In genomic region chr6:12049165-12049564, GRCh38 we compare ENCODE assay signal across 12 cellular contexts. TPM values are rescaled to one million over a fixed set of nuclear protein-coding genes. Genes with fewer than 3 reads are reported as not detected.
DNase-seq lines count a peak whose midpoint lies in the region; ATAC-seq, FAIRE-seq and TF ChIP-seq lines count a peak whose summit lies in the region.
"Had no signal": no experiment of that assay in that cellular context is flagged by ENCODE, and none has a peak within 500 bp of the region (broad histone marks: within the 10 kb centered on the region; RNA-seq: fewer than 3 reads in every experiment).

No MANE protein-coding gene starts in this region.

- no peaks in the 10 kb centered on the region for H3K27me3 Mint-ChIP-seq in activated CD4-positive, alpha-beta T cell treated with anti-CD3 and anti-CD28 coated beads, Interleukin-2, amount 10 ng/mL, durations not matched to agents 24 days and 14 days
- H3K27me3 Mint-ChIP-seq in nephron progenitor cell (ENCODE audit: low read depth, poor library complexity) = no peaks in the 10 kb centered on the region
- no peaks in the 10 kb centered on the region for H3K27me3 Mint-ChIP-seq in CD8-positive, alpha-beta memory T cell

- H3K27me3 ChIP-seq in stomach = no peaks in the 10 kb centered on the region
- no peaks in the 10 kb centered on the region for H3K27me3 ChIP-seq in CD8-positive, alpha-beta memory T cell (ENCODE audit: insufficient read depth, low read length, poor library complexity, severe bottlenecking)

- POLR2A ChIA-PET in CD8-positive, alpha-beta memory T cell (lab: Charles Lee) = no interaction called here

- H3K36me3 Mint-ChIP-seq in activated CD4-positive, alpha-beta T cell treated with anti-CD3 and anti-CD28 coated beads, Interleukin-2, amount 10 ng/mL, durations not matched to agents 24 days and 14 days (ENCODE audit: low read depth) = peaks cover 31% of the 10 kb centered on the region
- H3K36me3 Mint-ChIP-seq in nephron progenitor cell (ENCODE audit: low read depth) = peaks cover 24% of the 10 kb centered on the region
- peaks cover 0 to 5% (median 0%) of the 10 kb centered on the region in 3 donors for H3K36me3 Mint-ChIP-seq in CD8-positive, alpha-beta memory T cell

- TF ChIP-seq CTCF in nephron progenitor cell (IDR thresholded peaks at IDR 0.05) (no peak), stomach (IDR thresholded peaks at IDR 0.05) (no peak)

- H3K36me3 ChIP-seq in stomach = no peaks in the 10 kb centered on the region
- H3K36me3 ChIP-seq in CD8-positive, alpha-beta memory T cell (ENCODE audit: insufficient read depth, low read length) = no peaks in the 10 kb centered on the region

- DNase-seq in activated CD4-positive, alpha-beta T cell treated with anti-CD3 and anti-CD28 coated beads, Interleukin-2, amount 10 ng/mL, durations not matched to agents 24 days and 14 days = no peak
- DNase-seq in activated CD4-positive, alpha-beta T cell treated with anti-CD3 and anti-CD28 coated beads, Interleukin-2, amount 50 U/mL, for 1 hour = no peak
- DNase-seq in nephron progenitor cell = no peak
- no peak for DNase-seq in stomach
- no peak for DNase-seq in CD8-positive, alpha-beta memory T cell
- DNase-seq in RCC 7860 (ENCODE audit: low spot score) = no peak
- DNase-seq: stimulated activated CD4-positive, alpha-beta T cell treated with anti-CD3 and anti-CD28 coated beads, Interleukin-4, amount 100 ng/mL, for 4 hours; T-helper 9 cell had no signal

- TF ChIP-seq EP300 in stomach (IDR thresholded peaks at IDR 0.05) = no peak

- FAIRE-seq in RCC 7860 (lab: Jason Lieb, UNC) = no peak
- FAIRE-seq: A204.1, endometrium had no signal

- no peaks in the 10 kb centered on the region for H3K9me3 ChIP-seq in stomach
- no peaks in the 10 kb centered on the region for H3K9me3 ChIP-seq in CD8-positive, alpha-beta memory T cell (ENCODE audit: low read length)

- peaks cover 7 to 33% (median 16%) of the 10 kb centered on the region in 4 donors for H3K4me1 ChIP-seq in stomach
- peaks cover 27% of the 10 kb centered on the region for H3K4me1 ChIP-seq in CD8-positive, alpha-beta memory T cell (ENCODE audit: insufficient read depth, low read length)

- peak overlapping the region; percentile 36 for H3K4me3 Mint-ChIP-seq in activated CD4-positive, alpha-beta T cell treated with anti-CD3 and anti-CD28 coated beads, Interleukin-2, amount 10 ng/mL, durations not matched to agents 24 days and 14 days
- no peak overlapping the region for H3K4me3 Mint-ChIP-seq in nephron progenitor cell
- H3K4me3 Mint-ChIP-seq in CD8-positive, alpha-beta memory T cell = no peak overlapping the region

- no peak overlapping the region for H3K4me3 ChIP-seq in stomach
- H3K4me3 ChIP-seq in CD8-positive, alpha-beta memory T cell (ENCODE audit: low read length) = no peak overlapping the region

- CTCF ChIA-PET in CD8-positive, alpha-beta memory T cell (lab: Charles Lee) = no interaction called here

- H3K9me3 Mint-ChIP-seq in activated CD4-positive, alpha-beta T cell treated with anti-CD3 and anti-CD28 coated beads, Interleukin-2, amount 10 ng/mL, durations not matched to agents 24 days and 14 days = peaks cover 5% of the 10 kb centered on the region
- no peaks in the 10 kb centered on the region for H3K9me3 Mint-ChIP-seq in nephron progenitor cell
- H3K9me3 Mint-ChIP-seq in CD8-positive, alpha-beta memory T cell = no peaks in the 10 kb centered on the region

- intact Hi-C loops in activated CD4-positive, alpha-beta T cell treated with anti-CD3 and anti-CD28 coated beads, Interleukin-2, amount 10 ng/mL, durations not matched to agents 24 days and 14 days (cut with micrococcal nuclease) = no loop called here
- intact Hi-C loops in stomach (cut with DNase I; ENCODE audit: low total_unique reads) = no loop called here

- ATAC-seq in GM21447 (IDR thresholded peaks at IDR 0.05; ENCODE audit: unreplicated experiment) = peak; percentile 38
- peak; percentile 40 for ATAC-seq in HG03571 (IDR thresholded peaks at IDR 0.05; ENCODE audit: unreplicated experiment)

- WGBS in stomach, 5 donors = 86 to 93% (median 88%) methylated on average over 7 of the region's 7 CpGs

- H3K4me1 Mint-ChIP-seq in activated CD4-positive, alpha-beta T cell treated with anti-CD3 and anti-CD28 coated beads, Interleukin-2, amount 10 ng/mL, durations not matched to agents 24 days and 14 days = peaks cover 71% of the 10 kb centered on the region
- peaks cover 26% of the 10 kb centered on the region for H3K4me1 Mint-ChIP-seq in nephron progenitor cell
- peaks cover 35 to 75% (median 69%) of the 10 kb centered on the region in 3 donors for H3K4me1 Mint-ChIP-seq in CD8-positive, alpha-beta memory T cell

- TF ChIP-seq POLR2A in stomach (IDR thresholded peaks at IDR 0.05) = no peak

- H3K27ac ChIP-seq in stomach = no peak overlapping the region
- no peak overlapping the region for H3K27ac ChIP-seq in CD8-positive, alpha-beta memory T cell (ENCODE audit: low read depth, low read length)

- peak overlapping the region; percentile 93 for H3K27ac Mint-ChIP-seq in activated CD4-positive, alpha-beta T cell treated with anti-CD3 and anti-CD28 coated beads, Interleukin-2, amount 10 ng/mL, durations not matched to agents 24 days and 14 days
- H3K27ac Mint-ChIP-seq in nephron progenitor cell = peak overlapping the region; percentile 63
- H3K27ac Mint-ChIP-seq in CD8-positive, alpha-beta memory T cell = peak overlapping the region in 4 of 8 donors; percentile 0 to 52 (median 37)

RNA-seq across cellular contexts. Expression of gene HIVEP1, which starts 37.1 kb away (rescaled TPM):
- total RNA-seq in activated CD4-positive, alpha-beta T cell treated with anti-CD3 and anti-CD28 coated beads, Interleukin-2, amount 10 ng/mL, durations not matched to agents 24 days and 14 days = 55.3 and 57.6 TPM in 2 replicates
- total RNA-seq in stomach = 10 to 100 TPM; 12.9 to 19.6 (median 16.5) TPM
- 1 to 10 TPM; 2.0 to 3.7 (median 3.5) TPM for polyA plus RNA-seq in stomach
- 10 to 100 TPM; 33.5 to 37.1 TPM for total RNA-seq in CD8-positive, alpha-beta memory T cell
- polyA plus RNA-seq in CD8-positive, alpha-beta memory T cell = 2.8 TPM
